In the genomic region with DNA sequence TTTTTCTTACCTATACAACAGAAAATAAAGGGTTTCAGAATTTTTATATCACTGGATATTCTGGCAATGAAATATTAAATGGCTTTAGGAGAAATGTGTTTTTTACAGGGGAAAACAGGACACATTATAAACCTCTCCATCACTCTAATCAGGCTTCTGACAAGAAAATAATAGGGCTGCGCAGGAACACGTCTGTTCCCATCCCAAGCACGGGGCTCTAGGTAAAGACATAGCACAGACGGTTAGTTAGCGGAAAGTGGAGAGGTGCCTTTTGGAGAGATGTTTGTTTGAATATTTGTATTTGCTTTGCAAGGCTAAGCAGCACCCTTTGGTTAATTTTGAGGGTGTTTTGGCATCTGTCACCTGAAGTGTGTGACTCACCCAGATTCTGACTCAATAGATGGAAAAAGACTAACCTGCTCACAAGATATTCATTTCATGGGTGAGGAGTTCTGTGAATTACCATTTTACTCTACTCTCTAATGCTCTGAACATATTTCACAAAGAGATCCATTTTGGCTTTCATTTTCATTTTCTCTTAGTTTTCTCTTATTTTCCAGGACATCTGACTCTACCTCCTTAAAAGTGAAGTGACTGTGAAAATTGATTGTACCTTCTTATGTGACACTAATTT, we compare ENCODE assay signal across 11 cellular contexts.
A peak's percentile ranks its signal among the peaks of the same experiment; 100 is the strongest.
DNase-seq lines count a peak whose midpoint lies in the region; ATAC-seq and TF ChIP-seq lines count a peak whose summit lies in the region.
"Had no signal": no experiment of that assay in that cellular context is flagged by ENCODE, and none has a peak within 500 bp of the region (broad histone marks: within the 10 kb centered on the region; RNA-seq: fewer than 3 reads in every experiment).

No MANE protein-coding gene starts in this region.

- H3K9me3 Mint-ChIP-seq in effector memory CD8-positive, alpha-beta T cell = no peaks in the 10 kb centered on the region

- peaks cover 5 to 9% of the 10 kb centered on the region in 2 donors for H3K4me1 Mint-ChIP-seq in effector memory CD8-positive, alpha-beta T cell (ENCODE audit: low read depth in 2 of 2)

- H3K4me3 ChIP-seq in HEK293 (ENCODE audit: low read depth, low read length) (no peak overlapping the region), lower leg skin (ENCODE audit: low read depth, poor library complexity, severe bottlenecking) (no peak overlapping the region)
- H3K4me3 ChIP-seq: mucosa of descending colon, vagina had no signal

- no peak for TF ChIP-seq CTCF in HEK293 (tag by site-specific recombination; IDR thresholded peaks at IDR 0.05)
- TF ChIP-seq CTCF in lower leg skin (IDR thresholded peaks at IDR 0.05) = no peak

- peak; percentile 46 for DNase-seq in NCI-H748 (lab: John Stamatoyannopoulos, UW; ENCODE audit: unreplicated experiment)
- DNase-seq in effector memory CD8-positive, alpha-beta T cell = no peak
- no peak for DNase-seq in DMS79 treated with DMSO at 0.1 percent for 48 hours (lab: John Stamatoyannopoulos, UW)
- no peak for DNase-seq in retina
- no peak for DNase-seq in lower leg skin (ENCODE audit: low spot score in 2 of 2)
- DNase-seq: mucosa of descending colon, SK-N-SH had no signal

- H3K36me3 ChIP-seq in HEK293 (ENCODE audit: control insufficient read depth in 2 of 2, insufficient read depth in 1 of 2, low read length in 2 of 2) = no peaks in the 10 kb centered on the region
- H3K36me3 ChIP-seq: vagina had no signal

- H3K27ac ChIP-seq in HEK293 (ENCODE audit: extremely low read depth, low read depth, low read length) = no peak overlapping the region; the same call in 1 of the 2 replicates

- intact Hi-C loops in lower leg skin (cut with DNase I; ENCODE audit: low total_unique reads) = no loop called here

- H3K27ac Mint-ChIP-seq in effector memory CD8-positive, alpha-beta T cell = peak overlapping the region; percentile 10 to 29

- H3K4me3 Mint-ChIP-seq in effector memory CD8-positive, alpha-beta T cell = peak overlapping the region in 1 of 2 donors; percentile 31

- H3K36me3 Mint-ChIP-seq in effector memory CD8-positive, alpha-beta T cell (ENCODE audit: insufficient read depth) = no peaks in the 10 kb centered on the region

- CTCF ChIA-PET in HEK293 (lab: Yijun Ruan, JAX) = no interaction called here

- ATAC-seq in GM18867 (IDR thresholded peaks at IDR 0.05; ENCODE audit: unreplicated experiment) (peak; percentile 30), GM21786 (IDR thresholded peaks at IDR 0.05; ENCODE audit: unreplicated experiment) (no peak)
- no peak for ATAC-seq in effector memory CD8-positive, alpha-beta T cell (replicated peaks)

- POLR2A ChIA-PET in HEK293 (lab: Yijun Ruan, JAX) = no interaction called here

- no peaks in the 10 kb centered on the region for H3K9me3 ChIP-seq in HEK293 (ENCODE audit: control insufficient read depth, insufficient read depth, low read depth, low read length)
- H3K9me3 ChIP-seq: mucosa of descending colon, vagina had no signal

- TF ChIP-seq POLR2A in lower leg skin (IDR thresholded peaks at IDR 0.05) = no peak

- peaks cover 28% of the 10 kb centered on the region for H3K4me1 ChIP-seq in HEK293 (ENCODE audit: control insufficient read depth, insufficient read depth, low read length)

- peaks cover 0 to 4% of the 10 kb centered on the region in 2 donors for H3K27me3 Mint-ChIP-seq in effector memory CD8-positive, alpha-beta T cell

- 67 to 79% methylated on average over 5 of the region's 5 CpGs for WGBS in lower leg skin, 2 donors

TF ChIP-seq in HEK293, 187 proteins besides CTCF, POLR2A, EP300 and RAD21:
- TF ChIP-seq SP7 (tag by site-specific recombination; IDR thresholded peaks at IDR 0.05) = peak; percentile 98
- TF ChIP-seq ZNF169 (tag by site-specific recombination; IDR thresholded peaks at IDR 0.05) = no peak
- 0 out of 2 replicates have a peak, but pooled peaks have one; percentile 24 for TF ChIP-seq ZEB2 (tag by site-specific recombination; IDR thresholded peaks at IDR 0.05)
- peak; percentile 24; the same call in 1 of the 2 replicates for TF ChIP-seq ZNF366 (tag by site-specific recombination; conservative IDR thresholded peaks at IDR 0.05)
- TF ChIP-seq, protein P1, sequence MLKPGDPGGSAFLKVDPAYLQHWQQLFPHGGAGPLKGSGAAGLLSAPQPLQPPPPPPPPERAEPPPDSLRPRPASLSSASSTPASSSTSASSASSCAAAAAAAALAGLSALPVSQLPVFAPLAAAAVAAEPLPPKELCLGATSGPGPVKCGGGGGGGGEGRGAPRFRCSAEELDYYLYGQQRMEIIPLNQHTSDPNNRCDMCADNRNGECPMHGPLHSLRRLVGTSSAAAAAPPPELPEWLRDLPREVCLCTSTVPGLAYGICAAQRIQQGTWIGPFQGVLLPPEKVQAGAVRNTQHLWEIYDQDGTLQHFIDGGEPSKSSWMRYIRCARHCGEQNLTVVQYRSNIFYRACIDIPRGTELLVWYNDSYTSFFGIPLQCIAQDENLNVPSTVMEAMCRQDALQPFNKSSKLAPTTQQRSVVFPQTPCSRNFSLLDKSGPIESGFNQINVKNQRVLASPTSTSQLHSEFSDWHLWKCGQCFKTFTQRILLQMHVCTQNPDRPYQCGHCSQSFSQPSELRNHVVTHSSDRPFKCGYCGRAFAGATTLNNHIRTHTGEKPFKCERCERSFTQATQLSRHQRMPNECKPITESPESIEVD (tag by site-specific recombination; IDR thresholded peaks at IDR 0.05) = peak; percentile 20; the same call in 1 of the 2 replicates
- TF ChIP-seq ZNF600 (tag by site-specific recombination; IDR thresholded peaks at IDR 0.05) = 0 out of 2 replicates have a peak, but pooled peaks have one; percentile 21
- no peak for TF ChIP-seq ZNF391 (tag by site-specific recombination; IDR thresholded peaks at IDR 0.05; ENCODE audit: borderline replicate concordance, low read depth)
- no peak for TF ChIP-seq ZNF76 (tag by site-specific recombination; IDR thresholded peaks at IDR 0.05; ENCODE audit: borderline replicate concordance, low read depth)
- peak; percentile 93 for TF ChIP-seq PRDM1 (tag by site-specific recombination; IDR thresholded peaks at IDR 0.05)
- TF ChIP-seq FEZF1 (tag by site-specific recombination; IDR thresholded peaks at IDR 0.05) = peak; percentile 80
